Comparison of ENCODE assay signal across 1 cellular context in genomic region chr19:41307090-41307875, GRCh38.
TF ChIP-seq lines count a peak whose summit lies in the region.

No MANE protein-coding gene starts in this region.

TF ChIP-seq in HepG2, 621 proteins besides CTCF, POLR2A, EP300 and RAD21:
- no peak for TF ChIP-seq NFKB2 (CRISPR knock-in tag; IDR thresholded peaks at IDR 0.05; ENCODE audit: borderline replicate concordance)
- TF ChIP-seq, protein P1, sequence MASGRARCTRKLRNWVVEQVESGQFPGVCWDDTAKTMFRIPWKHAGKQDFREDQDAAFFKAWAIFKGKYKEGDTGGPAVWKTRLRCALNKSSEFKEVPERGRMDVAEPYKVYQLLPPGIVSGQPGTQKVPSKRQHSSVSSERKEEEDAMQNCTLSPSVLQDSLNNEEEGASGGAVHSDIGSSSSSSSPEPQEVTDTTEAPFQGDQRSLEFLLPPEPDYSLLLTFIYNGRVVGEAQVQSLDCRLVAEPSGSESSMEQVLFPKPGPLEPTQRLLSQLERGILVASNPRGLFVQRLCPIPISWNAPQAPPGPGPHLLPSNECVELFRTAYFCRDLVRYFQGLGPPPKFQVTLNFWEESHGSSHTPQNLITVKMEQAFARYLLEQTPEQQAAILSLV (CRISPR knock-in tag; IDR thresholded peaks at IDR 0.05; ENCODE audit: borderline replicate concordance): no peak
- no peak for TF ChIP-seq MAX (IDR thresholded peaks at IDR 0.05)
- TF ChIP-seq ZNF33B (CRISPR knock-in tag; IDR thresholded peaks at IDR 0.05): no peak
- no peak for TF ChIP-seq ARID2 (CRISPR knock-in tag; IDR thresholded peaks at IDR 0.05; ENCODE audit: borderline replicate concordance)
- no peak for TF ChIP-seq ZNF557 (CRISPR knock-in tag; IDR thresholded peaks at IDR 0.05)
- no peak for TF ChIP-seq GZF1 (CRISPR knock-in tag; IDR thresholded peaks at IDR 0.05)
- no peak for TF ChIP-seq NFKBIZ (CRISPR knock-in tag; IDR thresholded peaks at IDR 0.05)
- no peak for TF ChIP-seq ZNF691 (CRISPR knock-in tag; IDR thresholded peaks at IDR 0.05; ENCODE audit: borderline replicate concordance, low read depth)
